In genomic region chr11:64130618-64131017, GRCh38 we compare ENCODE assay signal across 1 cellular context.
TF ChIP-seq lines count a peak whose summit lies in the region.

No MANE protein-coding gene starts in this region.

TF ChIP-seq in HepG2, 621 proteins besides CTCF, POLR2A, EP300 and RAD21:
- TF ChIP-seq FOXA1 (IDR thresholded peaks at IDR 0.05) (no peak), FOXA1 (CRISPR knock-in tag; IDR thresholded peaks at IDR 0.05) (peak; percentile 61), FOXA3 (CRISPR knock-in tag; IDR thresholded peaks at IDR 0.05) (peak; percentile 33; the same call in 1 of the 2 replicates), SMAD3 (CRISPR knock-in tag; IDR thresholded peaks at IDR 0.05) (no peak), THRA (CRISPR knock-in tag; IDR thresholded peaks at IDR 0.05; ENCODE audit: borderline replicate concordance) (no peak), ZBTB2 (CRISPR knock-in tag; IDR thresholded peaks at IDR 0.05; ENCODE audit: low read depth) (no peak), NFYB (CRISPR knock-in tag; IDR thresholded peaks at IDR 0.05) (no peak), ZNF546 (CRISPR knock-in tag; conservative IDR thresholded peaks at IDR 0.05) (no peak), ZNF740 (CRISPR knock-in tag; IDR thresholded peaks at IDR 0.05) (0 out of 2 replicates have a peak, but pooled peaks have one; percentile 20), ZBTB33 (CRISPR knock-in tag; IDR thresholded peaks at IDR 0.05) (peak; percentile 71), ARNT (IDR thresholded peaks at IDR 0.05) (no peak), GABPB1 (CRISPR knock-in tag; IDR thresholded peaks at IDR 0.05) (no peak), ZBTB38 (CRISPR knock-in tag; IDR thresholded peaks at IDR 0.05) (0 out of 2 replicates have a peak, but pooled peaks have one; percentile 26), ZNF572 (CRISPR knock-in tag; IDR thresholded peaks at IDR 0.05) (no peak), ZNF775 (CRISPR knock-in tag; IDR thresholded peaks at IDR 0.05; ENCODE audit: borderline replicate concordance) (no peak), MLXIP (CRISPR knock-in tag; IDR thresholded peaks at IDR 0.05; ENCODE audit: borderline replicate concordance) (no peak), KAT2B (IDR thresholded peaks at IDR 0.05; ENCODE audit: borderline replicate concordance, low read depth, low read length) (no peak), ZNF746 (CRISPR knock-in tag; IDR thresholded peaks at IDR 0.05) (no peak), ZNF207 (IDR thresholded peaks at IDR 0.05; ENCODE audit: borderline replicate concordance) (no peak), KDM5B (CRISPR knock-in tag; IDR thresholded peaks at IDR 0.05; ENCODE audit: borderline replicate concordance) (no peak), YEATS2 (CRISPR knock-in tag; IDR thresholded peaks at IDR 0.05; ENCODE audit: borderline replicate concordance) (no peak), PHF20 (CRISPR knock-in tag; IDR thresholded peaks at IDR 0.05) (no peak)
